In the genomic region with DNA sequence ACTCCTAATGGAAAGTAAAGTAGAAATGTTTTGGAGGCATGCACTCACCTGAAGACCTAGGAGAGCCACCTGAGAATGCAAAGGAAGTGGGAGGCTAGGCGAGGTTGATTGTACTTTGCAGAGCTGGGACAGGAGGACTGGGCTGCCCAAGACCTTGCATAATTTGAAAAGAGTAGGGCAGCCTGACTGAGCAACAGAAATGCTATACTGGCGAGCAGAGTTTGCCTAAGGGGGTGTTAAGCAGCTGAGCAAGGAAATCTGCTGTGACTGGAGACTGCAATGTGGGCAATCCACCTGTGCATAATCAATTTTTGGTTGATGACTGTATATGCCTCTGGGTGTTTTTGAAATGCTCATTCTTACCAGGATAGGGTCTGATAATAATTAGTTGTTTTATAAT, we compare ENCODE assay signal across 23 cellular contexts.
"Had no signal": no experiment of that assay in that cellular context is flagged by ENCODE, and none has a peak within 500 bp of the region (broad histone marks: within the 10 kb centered on the region; RNA-seq: fewer than 3 reads in every experiment).

No MANE protein-coding gene starts in this region.

- ATAC-seq: heart right ventricle; left lung; naive thymus-derived CD8-positive, alpha-beta T cell; T-cell had no signal

- H2AFZ ChIP-seq: neural progenitor cell had no signal

- H3K36me3 ChIP-seq: heart right ventricle, left lung, neural progenitor cell, thoracic aorta, upper lobe of left lung had no signal

- H3K27ac ChIP-seq: coronary artery, heart right ventricle, left lung, neural progenitor cell, thoracic aorta, upper lobe of left lung had no signal

- H3K27me3 ChIP-seq: heart right ventricle, left lung, neural progenitor cell, upper lobe of left lung had no signal

- H3K4me1 ChIP-seq: heart right ventricle, left lung, neural progenitor cell, upper lobe of left lung had no signal

- H3K4me2 ChIP-seq: neural progenitor cell had no signal

- H3K9me3 ChIP-seq: left lung, thoracic aorta, upper lobe of left lung had no signal

- DNase-seq: activated CD4-positive, alpha-beta T cell treated with anti-CD3 and anti-CD28 coated beads for 4 hours; activated CD4-positive, alpha-beta T cell treated with anti-CD3 and anti-CD28 coated beads, Interleukin-2, amount 50 U/mL, for 48 hours; activated CD4-positive, CD25-positive, alpha-beta regulatory T cell; activated effector memory CD4-positive, alpha-beta T cell treated with Interleukin-2 at 50 U/mL for 16 hours; activated naive CD4-positive, alpha-beta T cell treated with anti-CD3 and anti-CD28 coated beads for 36 hours; activated naive CD8-positive, alpha-beta T cell treated with anti-CD3 and anti-CD28 coated beads, Interleukin-2, amount 10 ng/mL, durations not matched to agents 7 days and 5 days; activated T-cell treated with anti-CD3 and anti-CD28 coated beads, Interleukin-2, amount 50 U/mL, for 48 hours; amniotic stem cell; cerebellar nuclear complex; endodermal cell; erythroblast; foreskin fibroblast; heart right ventricle; left lung; naive thymus-derived CD8-positive, alpha-beta T cell; stimulated activated CD4-positive, alpha-beta T cell treated with anti-CD3 and anti-CD28 coated beads, Interleukin-4, amount 100 ng/mL, for 1 hour; stimulated activated naive CD4-positive, alpha-beta T cell; T-cell; upper lobe of left lung had no signal

- H3K9ac ChIP-seq: neural progenitor cell had no signal

- H3K4me3 ChIP-seq: coronary artery, heart right ventricle, left lung, lung, neural progenitor cell, thoracic aorta, upper lobe of left lung had no signal
